ENCODE assay signal across 9 cellular contexts in the genomic region with DNA sequence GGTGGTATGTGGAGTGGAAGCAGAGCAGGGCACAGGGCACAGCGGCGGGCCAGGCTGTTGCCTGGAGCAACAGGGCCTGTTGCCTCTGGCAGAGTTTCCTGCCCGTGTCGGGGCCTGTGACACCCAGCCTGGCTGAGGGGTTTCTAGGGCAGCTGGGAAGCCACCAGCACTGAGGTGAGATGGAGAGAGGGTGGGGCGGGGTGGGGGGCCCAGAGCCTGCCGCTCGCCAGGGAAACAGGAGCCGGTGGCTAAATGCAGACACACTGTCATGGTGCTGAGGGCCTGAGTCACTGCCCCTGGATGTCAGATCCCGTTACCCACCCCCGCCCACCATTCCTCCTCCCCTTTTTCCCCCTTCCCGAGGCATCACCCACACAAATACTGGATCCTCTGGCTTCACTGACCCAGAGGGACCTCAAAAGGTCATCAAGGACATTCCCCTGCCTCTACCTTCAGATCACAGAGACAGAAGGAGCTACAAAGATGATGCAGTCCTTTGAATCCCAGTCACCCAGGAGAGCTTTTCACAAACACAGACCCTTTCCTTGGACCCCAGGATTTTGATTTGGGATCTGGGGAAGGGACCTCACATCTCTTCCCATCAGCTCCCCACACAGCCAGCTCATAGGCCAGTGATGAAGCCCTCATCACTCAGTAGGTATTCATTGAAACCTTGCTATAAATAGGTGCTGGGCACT. TPM values are rescaled to one million over a fixed set of nuclear protein-coding genes. Genes with fewer than 3 reads are reported as not detected.
DNase-seq lines count a peak whose midpoint lies in the region; ATAC-seq, FAIRE-seq and TF ChIP-seq lines count a peak whose summit lies in the region.
"Had no signal": no experiment of that assay in that cellular context is flagged by ENCODE, and none has a peak within 500 bp of the region (broad histone marks: within the 10 kb centered on the region; RNA-seq: fewer than 3 reads in every experiment).

No MANE protein-coding gene starts in this region.

- H2BK15ac ChIP-seq in neuronal stem cell (ENCODE audit: low read length), result no peak overlapping the region

- H3K4me3 Mint-ChIP-seq in MCF 10A (ENCODE audit: unreplicated experiment), result no peak overlapping the region
- H3K4me3 Mint-ChIP-seq: natural killer cell treated with Interleukin-12 subunit alpha and Interleukin-12 subunit beta and Interleukin-15 and Interleukin-18, amount 100 ng/mL, for 72 hours had no signal

- no peak overlapping the region for H2BK120ac ChIP-seq in neuronal stem cell (ENCODE audit: low read depth, low read length)

- H3K9me3 Mint-ChIP-seq in MCF 10A (ENCODE audit: unreplicated experiment), result no peaks in the 10 kb centered on the region
- H3K9me3 Mint-ChIP-seq: natural killer cell treated with Interleukin-12 subunit alpha and Interleukin-12 subunit beta and Interleukin-15 and Interleukin-18, amount 100 ng/mL, for 72 hours had no signal

- POLR2A ChIA-PET in MCF 10A (lab: Yijun Ruan, JAX), result no interaction called here

- WGBS in mammary epithelial cell (ENCODE audit: low coverage, missing lambda C conversion rate), result 80% methylated on average over 4 of the region's 11 CpGs
- no CpG with 5 or more reads among the region's 11 CpGs for WGBS in neuronal stem cell (ENCODE audit: extremely low coverage in 2 of 2, insufficient read length in 2 of 2, insufficient replicate concordance in 1 of 2), 2 donors

- intact Hi-C loops in MCF 10A (cut with micrococcal nuclease) (no loop called here), mammary epithelial cell (cut with micrococcal nuclease) (no loop called here)

- H3K23ac ChIP-seq in neuronal stem cell (ENCODE audit: low read depth, low read length, poor library complexity), result no peak overlapping the region

- TF ChIP-seq POLR2A in erythroblast (IDR thresholded peaks at IDR 0.05; ENCODE audit: low read length), result no peak

- no peaks in the 10 kb centered on the region for H3K79me2 ChIP-seq in mammary epithelial cell (ENCODE audit: insufficient read depth, low read length)

- H3K9me3 ChIP-seq in mammary epithelial cell (replicated peaks; ENCODE audit: insufficient read depth, low read length) (no peaks in the 10 kb centered on the region), neuronal stem cell (replicated peaks in 1 of 2; ENCODE audit: control insufficient read depth in 2 of 2, insufficient read depth in 1 of 2, low read depth in 1 of 2, low read length in 2 of 2) (no peaks in the 10 kb centered on the region)

- H3K27ac ChIP-seq in mammary epithelial cell (ENCODE audit: insufficient read depth, low read depth, low read length) (no peak overlapping the region), neuronal stem cell (replicated peaks; ENCODE audit: low read length) (no peak overlapping the region)

- DNase-seq in MCF 10A (ENCODE audit: unreplicated experiment), result no peak
- DNase-seq in mammary epithelial cell, result no peak
- peak; percentile 30 for DNase-seq in fibroblast of mammary gland (ENCODE audit: low read depth)
- no peak for DNase-seq in neuronal stem cell (ENCODE audit: low spot score)
- DNase-seq in D721Med (ENCODE audit: insufficient read length, low spot score), result no peak
- DNase-seq in globus pallidus (ENCODE audit: low spot score), result no peak
- DNase-seq in erythroblast (lab: John Stamatoyannopoulos, UW), result no peak

- peaks cover 2% of the 10 kb centered on the region for H3K79me1 ChIP-seq in neuronal stem cell (ENCODE audit: low read depth, low read length)

- H3K18ac ChIP-seq in neuronal stem cell (ENCODE audit: low read length), result peak overlapping the region; percentile 21

- ATAC-seq in HG02884 (IDR thresholded peaks at IDR 0.05; ENCODE audit: unreplicated experiment), result no peak
- ATAC-seq: natural killer cell treated with Interleukin-12 subunit alpha and Interleukin-12 subunit beta and Interleukin-15 and Interleukin-18, amount 100 ng/mL, for 72 hours had no signal

- FAIRE-seq in D721Med (lab: Jason Lieb, UNC), result no peak

- peaks cover 19% of the 10 kb centered on the region for H3K4me1 Mint-ChIP-seq in MCF 10A (ENCODE audit: insufficient read depth, unreplicated experiment)

- no peaks in the 10 kb centered on the region for H3K36me3 Mint-ChIP-seq in MCF 10A (ENCODE audit: insufficient read depth, unreplicated experiment)
- H3K36me3 Mint-ChIP-seq: natural killer cell treated with Interleukin-12 subunit alpha and Interleukin-12 subunit beta and Interleukin-15 and Interleukin-18, amount 100 ng/mL, for 72 hours had no signal

- no peaks in the 10 kb centered on the region for H3K27me3 Mint-ChIP-seq in MCF 10A (ENCODE audit: insufficient read depth, unreplicated experiment)

- H3K9ac ChIP-seq in mammary epithelial cell (ENCODE audit: insufficient read depth, low read length) (no peak overlapping the region), neuronal stem cell (ENCODE audit: low read depth, low read length, poor library complexity) (no peak overlapping the region)

- no peak overlapping the region for H2AFZ ChIP-seq in mammary epithelial cell (ENCODE audit: low read depth, low read length)
- H2AFZ ChIP-seq in neuronal stem cell (ENCODE audit: low read length), result no peak overlapping the region

- dilution Hi-C loops in mammary epithelial cell (cut with HindIII; ENCODE audit: low sequenced_read_pairs), result no loop called here

- no peaks in the 10 kb centered on the region for H4K20me1 ChIP-seq in mammary epithelial cell (ENCODE audit: insufficient read depth, low read length)

- CTCF ChIA-PET in MCF 10A (lab: Yijun Ruan, JAX), result interaction anchor here (0.6 kb wide), 2 partner anchors 10 to 53 kb away, joined by 3 to 4 read pairs; no protein-coding TSS in a partner anchor
- CTCF ChIA-PET in mammary epithelial cell (lab: Charles Lee; ENCODE audit: low non-redundant PET), result no interaction called here

- H3K4me3 ChIP-seq in mammary epithelial cell (replicated peaks in 1 of 3; ENCODE audit: insufficient read depth in 1 of 3, low read depth in 2 of 3, low read length in 3 of 3) (no peak overlapping the region), fibroblast of mammary gland (ENCODE audit: control insufficient read depth, low read depth, low read length) (no peak overlapping the region), neuronal stem cell (ENCODE audit: low read length in 2 of 2) (no peak overlapping the region)

- no peak overlapping the region for H3K4ac ChIP-seq in neuronal stem cell (ENCODE audit: low read length)

- in situ Hi-C loops in mammary epithelial cell (cut with MboI; ENCODE audit: low sequenced_read_pairs in 2 of 2), result no loop called here

- H2BK5ac ChIP-seq in neuronal stem cell (ENCODE audit: low read length), result peak overlapping the region; percentile 21

- no peak for TF ChIP-seq CTCF in MCF 10A (IDR thresholded peaks at IDR 0.05; ENCODE audit: unreplicated experiment)
- TF ChIP-seq CTCF in mammary epithelial cell (conservative IDR thresholded peaks at IDR 0.05 in 1 of 2, IDR thresholded peaks at IDR 0.05 in 1 of 2; ENCODE audit: extremely low read depth in 1 of 2, insufficient read depth in 1 of 2, low read depth in 1 of 2, low read length in 2 of 2), result no peak
- no peak for TF ChIP-seq CTCF in fibroblast of mammary gland (conservative IDR thresholded peaks at IDR 0.05; ENCODE audit: control insufficient read depth, insufficient read depth, low read depth, low read length)
- no peak for TF ChIP-seq CTCF in D721Med (IDR thresholded peaks at IDR 0.05; ENCODE audit: insufficient read depth, missing control alignments)

- H4K8ac ChIP-seq in neuronal stem cell (ENCODE audit: low read depth, low read length), result no peak overlapping the region

- no TSS peak for BruUV-seq in MCF 10A (replicated peaks; lab: Mats Ljungman, UMichigan)
- no TSS peak for BruUV-seq in mammary epithelial cell (replicated peaks; lab: Mats Ljungman, UMichigan)

- no peak overlapping the region for H3K4me2 ChIP-seq in mammary epithelial cell (ENCODE audit: insufficient read depth, low read depth, low read length)
- no peak overlapping the region for H3K4me2 ChIP-seq in neuronal stem cell (ENCODE audit: insufficient read depth, low read length, poor library complexity, severe bottlenecking)

- H2BK12ac ChIP-seq in neuronal stem cell (ENCODE audit: low read length), result no peak overlapping the region

- H2AK5ac ChIP-seq in neuronal stem cell (ENCODE audit: low read depth, low read length), result no peak overlapping the region

- peak overlapping the region; percentile 67 for H3K27ac Mint-ChIP-seq in MCF 10A (ENCODE audit: low read depth, unreplicated experiment)
- H3K27ac Mint-ChIP-seq: natural killer cell treated with Interleukin-12 subunit alpha and Interleukin-12 subunit beta and Interleukin-15 and Interleukin-18, amount 100 ng/mL, for 72 hours had no signal

- peaks cover 7% of the 10 kb centered on the region for H3K4me1 ChIP-seq in mammary epithelial cell (ENCODE audit: insufficient read depth, low read length)
- peaks cover 9 to 17% of the 10 kb centered on the region in 2 donors for H3K4me1 ChIP-seq in neuronal stem cell (ENCODE audit: control insufficient read depth in 2 of 2, insufficient read depth in 1 of 2, low read depth in 1 of 2, low read length in 2 of 2)

- H3K36me3 ChIP-seq in mammary epithelial cell (ENCODE audit: insufficient read depth, low read length), result no peaks in the 10 kb centered on the region
- no peaks in the 10 kb centered on the region for H3K36me3 ChIP-seq in neuronal stem cell (replicated peaks in 1 of 2; ENCODE audit: control insufficient read depth in 2 of 2, insufficient read depth in 2 of 2, low read length in 2 of 2)

- no peaks in the 10 kb centered on the region for H3K27me3 ChIP-seq in mammary epithelial cell (ENCODE audit: insufficient read depth, low read length)
- H3K27me3 ChIP-seq in neuronal stem cell (ENCODE audit: control insufficient read depth in 3 of 3, insufficient read depth in 3 of 3, low read depth in 1 of 3, low read length in 3 of 3), result peaks cover 0 to 93% (median 6%) of the 10 kb centered on the region in 3 experiments

- no peak overlapping the region for H4K91ac ChIP-seq in neuronal stem cell (ENCODE audit: low read depth, low read length, poor library complexity)

- no peak overlapping the region for H3K14ac ChIP-seq in neuronal stem cell (ENCODE audit: low read length)

RNA-seq across cellular contexts. Expression of a gene that starts 1.9 kb away (rescaled TPM):
- total RNA-seq in MCF 10A (2022), result not detected in 2 replicates
- total RNA-seq in mammary epithelial cell, result under 1 TPM in 1 of 2 donors, not detected in 1; 0.17 TPM
- polyA plus RNA-seq in mammary epithelial cell, result not detected
- not detected for polyA minus RNA-seq in mammary epithelial cell
- not detected for polyA plus RNA-seq in neuronal stem cell (2013, experiment 1 of 2)
- not detected for polyA plus RNA-seq in neuronal stem cell (2013, experiment 2 of 2)
- total RNA-seq: natural killer cell treated with Interleukin-12 subunit alpha and Interleukin-12 subunit beta and Interleukin-15 and Interleukin-18, amount 100 ng/mL, for 72 hours had no signal

RNA-seq across cellular contexts. Expression of a gene that starts 2.1 kb away (rescaled TPM):
- total RNA-seq in MCF 10A (2022) (not detected in 2 replicates), mammary epithelial cell (not detected)
- not detected for polyA plus RNA-seq in mammary epithelial cell
- polyA minus RNA-seq in mammary epithelial cell, result not detected
- 0.13 TPM for polyA plus RNA-seq in neuronal stem cell (2013, experiment 1 of 2)
- 0.08 TPM for polyA plus RNA-seq in neuronal stem cell (2013, experiment 2 of 2)

RNA-seq across cellular contexts. Expression of a gene that starts 15.7 kb away (rescaled TPM):
- not detected in 2 replicates for total RNA-seq in MCF 10A (2022)
- not detected for total RNA-seq in mammary epithelial cell
- polyA plus RNA-seq in mammary epithelial cell, result not detected
- not detected for polyA minus RNA-seq in mammary epithelial cell
- not detected for polyA plus RNA-seq in neuronal stem cell (2013, experiment 1 of 2)
- not detected for polyA plus RNA-seq in neuronal stem cell (2013, experiment 2 of 2)
- total RNA-seq: natural killer cell treated with Interleukin-12 subunit alpha and Interleukin-12 subunit beta and Interleukin-15 and Interleukin-18, amount 100 ng/mL, for 72 hours had no signal

RNA-seq across cellular contexts. Expression of a gene that starts 23.9 kb away (rescaled TPM):
- not detected in 2 replicates for total RNA-seq in MCF 10A (2022)
- total RNA-seq in mammary epithelial cell, result not detected
- 0.02 TPM for polyA plus RNA-seq in mammary epithelial cell
- not detected for polyA minus RNA-seq in mammary epithelial cell
- polyA plus RNA-seq in neuronal stem cell (2013, experiment 1 of 2), result 2.9 TPM
- 2.7 TPM for polyA plus RNA-seq in neuronal stem cell (2013, experiment 2 of 2)
- total RNA-seq: natural killer cell treated with Interleukin-12 subunit alpha and Interleukin-12 subunit beta and Interleukin-15 and Interleukin-18, amount 100 ng/mL, for 72 hours had no signal

RNA-seq across cellular contexts. Expression of a gene that starts 43.8 kb away (rescaled TPM):
- total RNA-seq in MCF 10A (2022) (46.3 and 48.3 TPM in 2 replicates), mammary epithelial cell (10 to 100 TPM; 26.2 to 36.6 TPM)
- 25.2 TPM for polyA plus RNA-seq in mammary epithelial cell
- polyA minus RNA-seq in mammary epithelial cell, result 13.7 TPM
- 26.5 TPM for polyA plus RNA-seq in neuronal stem cell (2013, experiment 1 of 2)
- polyA plus RNA-seq in neuronal stem cell (2013, experiment 2 of 2), result 28.4 TPM
